Comparison of ENCODE assay signal across 13 cellular contexts in the genomic region with DNA sequence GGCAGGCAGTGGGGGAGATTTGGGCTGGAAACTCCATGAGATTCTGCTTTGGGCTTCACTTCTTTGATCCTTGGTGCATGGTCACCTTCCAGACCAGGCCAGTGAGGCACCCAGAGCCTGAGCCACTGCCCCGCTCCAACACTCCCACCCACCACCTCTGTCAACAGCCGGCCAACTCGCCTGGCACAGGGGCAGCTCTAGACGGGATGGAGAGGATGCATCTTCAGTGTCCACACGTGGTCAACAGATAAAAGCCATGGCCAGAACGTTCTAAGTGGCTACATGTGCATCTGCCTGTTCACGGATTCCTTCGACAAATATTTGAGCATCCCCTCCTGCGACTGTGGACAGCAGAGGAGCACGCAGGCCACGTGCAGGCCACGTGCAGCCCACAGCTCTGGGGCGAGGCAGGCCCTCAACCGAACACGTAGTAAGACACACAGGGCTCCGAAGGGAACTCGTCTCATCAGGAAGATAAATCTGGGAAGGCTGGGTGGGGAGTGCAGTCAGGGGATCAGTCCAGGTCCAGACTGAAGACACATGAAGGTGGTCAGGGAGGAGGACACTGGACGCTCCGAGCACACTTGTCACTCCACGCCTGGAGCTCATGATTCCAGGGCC. TPM values are rescaled to one million over a fixed set of nuclear protein-coding genes. Genes with fewer than 3 reads are reported as not detected.
DNase-seq lines count a peak whose midpoint lies in the region; ATAC-seq, FAIRE-seq and TF ChIP-seq lines count a peak whose summit lies in the region.
"Had no signal": no experiment of that assay in that cellular context is flagged by ENCODE, and none has a peak within 500 bp of the region (broad histone marks: within the 10 kb centered on the region; RNA-seq: fewer than 3 reads in every experiment).

No MANE protein-coding gene starts in this region.

- peak; percentile 76 for FAIRE-seq in GM12891 (lab: Jason Lieb, UNC)
- FAIRE-seq: G401.6, GM19239, TTC549 had no signal

- peaks cover 0 to 24% (median 11%) of the 10 kb centered on the region in 4 donors for H3K4me1 Mint-ChIP-seq in CD4-positive, CD25-positive, alpha-beta regulatory T cell
- no peaks in the 10 kb centered on the region for H3K4me1 Mint-ChIP-seq in activated T-helper 17 cell treated with anti-CD3 and anti-CD28 coated beads, Interleukin-2, amount 50 U/mL, for 72 hours
- H3K4me1 Mint-ChIP-seq in naive thymus-derived CD8-positive, alpha-beta T cell = peaks cover 2 to 25% (median 18%) of the 10 kb centered on the region in 4 donors

- no peaks in the 10 kb centered on the region for H3K36me3 ChIP-seq in CD4-positive, CD25-positive, alpha-beta regulatory T cell (ENCODE audit: control insufficient read depth, insufficient read depth, low read length)
- H3K36me3 ChIP-seq in testis (ENCODE audit: low read depth, missing control alignments) = no peaks in the 10 kb centered on the region

- no peaks in the 10 kb centered on the region for H3K27me3 ChIP-seq in CD4-positive, CD25-positive, alpha-beta regulatory T cell (ENCODE audit: control insufficient read depth, insufficient read depth, low read length)
- no peaks in the 10 kb centered on the region for H3K27me3 ChIP-seq in testis

- H3K27me3 Mint-ChIP-seq in CD4-positive, CD25-positive, alpha-beta regulatory T cell = no peaks in the 10 kb centered on the region
- H3K27me3 Mint-ChIP-seq in activated T-helper 17 cell treated with anti-CD3 and anti-CD28 coated beads, Interleukin-2, amount 50 U/mL, for 72 hours = no peaks in the 10 kb centered on the region
- no peaks in the 10 kb centered on the region for H3K27me3 Mint-ChIP-seq in naive thymus-derived CD8-positive, alpha-beta T cell
- H3K27me3 Mint-ChIP-seq: activated naive CD8-positive, alpha-beta T cell had no signal

- ATAC-seq in CD4-positive, CD25-positive, alpha-beta regulatory T cell (ENCODE audit: low read depth in 2 of 2) = no peak
- ATAC-seq in activated T-helper 17 cell treated with anti-CD3 and anti-CD28 coated beads, Interleukin-2, amount 50 U/mL, for 72 hours (replicated peaks) = no peak
- no peak for ATAC-seq in naive thymus-derived CD8-positive, alpha-beta T cell

- no peaks in the 10 kb centered on the region for H3K9me3 ChIP-seq in CD4-positive, CD25-positive, alpha-beta regulatory T cell (ENCODE audit: control insufficient read depth in 2 of 2, low read length in 2 of 2)
- no peaks in the 10 kb centered on the region for H3K9me3 ChIP-seq in testis

- H3K27ac Mint-ChIP-seq in CD4-positive, CD25-positive, alpha-beta regulatory T cell = peak overlapping the region in 1 of 3 donors; percentile 51
- H3K27ac Mint-ChIP-seq in activated T-helper 17 cell treated with anti-CD3 and anti-CD28 coated beads, Interleukin-2, amount 50 U/mL, for 72 hours = no peak overlapping the region
- H3K27ac Mint-ChIP-seq in naive thymus-derived CD8-positive, alpha-beta T cell = peak overlapping the region in 9 of 10 donors; percentile 59 to 98 (median 81)
- H3K27ac Mint-ChIP-seq: activated naive CD8-positive, alpha-beta T cell had no signal

- intact Hi-C loops in testis (cut with DNase I; ENCODE audit: low total_unique reads) = no loop called here

- H3K9me3 Mint-ChIP-seq in CD4-positive, CD25-positive, alpha-beta regulatory T cell = no peaks in the 10 kb centered on the region
- no peaks in the 10 kb centered on the region for H3K9me3 Mint-ChIP-seq in activated T-helper 17 cell treated with anti-CD3 and anti-CD28 coated beads, Interleukin-2, amount 50 U/mL, for 72 hours
- no peaks in the 10 kb centered on the region for H3K9me3 Mint-ChIP-seq in naive thymus-derived CD8-positive, alpha-beta T cell

- H3K27ac ChIP-seq in CD4-positive, CD25-positive, alpha-beta regulatory T cell (ENCODE audit: insufficient read depth, low read length, poor library complexity, severe bottlenecking) = no peak overlapping the region
- no peak overlapping the region for H3K27ac ChIP-seq in testis

- peaks cover 3% of the 10 kb centered on the region for H3K36me3 Mint-ChIP-seq in CD4-positive, CD25-positive, alpha-beta regulatory T cell
- H3K36me3 Mint-ChIP-seq in activated T-helper 17 cell treated with anti-CD3 and anti-CD28 coated beads, Interleukin-2, amount 50 U/mL, for 72 hours (ENCODE audit: low read depth) = peaks cover 5% of the 10 kb centered on the region
- H3K36me3 Mint-ChIP-seq in naive thymus-derived CD8-positive, alpha-beta T cell = peaks cover 0 to 4% (median 2%) of the 10 kb centered on the region in 3 donors
- H3K36me3 Mint-ChIP-seq: activated naive CD8-positive, alpha-beta T cell had no signal

- peaks cover 44% of the 10 kb centered on the region for H3K4me1 ChIP-seq in CD4-positive, CD25-positive, alpha-beta regulatory T cell (ENCODE audit: control insufficient read depth, insufficient read depth, low read length, poor library complexity, severe bottlenecking)
- peaks cover 27% of the 10 kb centered on the region for H3K4me1 ChIP-seq in testis

- no peak for DNase-seq in CD4-positive, CD25-positive, alpha-beta regulatory T cell
- DNase-seq in GM12891 (ENCODE audit: insufficient read length, low spot score) (no peak), HCEC 1CT (no peak), cerebellar nuclear complex (lab: John Stamatoyannopoulos, UW) (no peak), testis (no peak)
- peak in 1 of 10 donors; percentile 59 for DNase-seq in naive thymus-derived CD8-positive, alpha-beta T cell
- DNase-seq: caudate nucleus, NCI-H1048 had no signal

- 91 to 95% methylated on average over 18 to 20 of the region's 20 CpGs for WGBS in testis, 2 donors

- H3K4me3 Mint-ChIP-seq in CD4-positive, CD25-positive, alpha-beta regulatory T cell = peak overlapping the region; percentile 69 to 95 (median 90)
- H3K4me3 Mint-ChIP-seq in activated T-helper 17 cell treated with anti-CD3 and anti-CD28 coated beads, Interleukin-2, amount 50 U/mL, for 72 hours = peak overlapping the region; percentile 85
- peak overlapping the region in 7 of 10 donors; percentile 23 to 81 (median 53) for H3K4me3 Mint-ChIP-seq in naive thymus-derived CD8-positive, alpha-beta T cell

- H3K4me3 ChIP-seq in CD4-positive, CD25-positive, alpha-beta regulatory T cell (ENCODE audit: low read depth, low read length) = no peak overlapping the region
- no peak overlapping the region for H3K4me3 ChIP-seq in testis

- POLR2A ChIA-PET in naive thymus-derived CD8-positive, alpha-beta T cell (lab: Charles Lee) = interaction anchor here (0.7 to 1.2 kb wide), 3 partner anchors 18 to 132 kb away, joined by 3 to 5 read pairs (median 4); no protein-coding TSS in a partner anchor

- TF ChIP-seq POLR2A in GM12891 (IDR thresholded peaks at IDR 0.05; ENCODE audit: low read depth, low read length) (no peak), testis (IDR thresholded peaks at IDR 0.05) (no peak)

- TF ChIP-seq CTCF in testis (IDR thresholded peaks at IDR 0.05) = no peak

TF ChIP-seq in GM12891, 5 proteins besides CTCF, POLR2A, EP300 and RAD21 (continues in another document):
- no peak for TF ChIP-seq POU2F2 (IDR thresholded peaks at IDR 0.05; ENCODE audit: low read depth, low read length)

RNA-seq across cellular contexts. Expression of gene LRRC56, which starts 1.2 kb away (rescaled TPM):
- total RNA-seq in CD4-positive, CD25-positive, alpha-beta regulatory T cell = 5.8 TPM
- 1 to 10 TPM in 2 of 4 donors, under 1 TPM in 2; 0.89 to 3.1 (median 1.8) TPM for polyA plus RNA-seq in CD4-positive, CD25-positive, alpha-beta regulatory T cell
- polyA plus RNA-seq in GM12891 (2012; ENCODE audit: low read depth, missing spikeins) = 0.49 TPM
- 1 to 10 TPM; 1.1 to 4.4 TPM for total RNA-seq in activated T-helper 17 cell treated with anti-CD3 and anti-CD28 coated beads, Interleukin-2, amount 50 U/mL, for 72 hours
- 1 to 10 TPM; 4.4 to 5.2 TPM for total RNA-seq in naive thymus-derived CD8-positive, alpha-beta T cell
- 1 to 10 TPM in 1 of 3 donors, under 1 TPM in 2; 0.32 to 1.1 (median 0.44) TPM for polyA plus RNA-seq in naive thymus-derived CD8-positive, alpha-beta T cell
- 10 to 100 TPM; 11.6 to 22.2 TPM for total RNA-seq in testis
- polyA plus RNA-seq in testis (ENCODE audit: insufficient read depth, low read depth, low replicate concordance) = 23.5 TPM

RNA-seq across cellular contexts. Expression of gene HRAS, which starts 3.2 kb away (rescaled TPM):
- total RNA-seq in CD4-positive, CD25-positive, alpha-beta regulatory T cell = 35.0 TPM
- polyA plus RNA-seq in CD4-positive, CD25-positive, alpha-beta regulatory T cell = 10 to 100 TPM; 15.9 to 35.2 (median 21.1) TPM
- 19.9 TPM for polyA plus RNA-seq in GM12891 (2012; ENCODE audit: low read depth, missing spikeins)
- total RNA-seq in activated T-helper 17 cell treated with anti-CD3 and anti-CD28 coated beads, Interleukin-2, amount 50 U/mL, for 72 hours = 10 to 100 TPM; 29.5 to 73.2 TPM
- 10 to 100 TPM; 36.2 to 40.7 TPM for total RNA-seq in naive thymus-derived CD8-positive, alpha-beta T cell
- polyA plus RNA-seq in naive thymus-derived CD8-positive, alpha-beta T cell = 10 to 100 TPM in 2 of 3 donors, 1 to 10 TPM in 1; 8.6 to 26.7 (median 15.3) TPM
- 10 to 100 TPM; 35.1 to 49.7 TPM for total RNA-seq in testis
- 31.4 TPM for polyA plus RNA-seq in testis (ENCODE audit: insufficient read depth, low read depth, low replicate concordance)

RNA-seq across cellular contexts. Expression of gene LMNTD2, which starts 22.0 kb away (rescaled TPM):
- total RNA-seq in CD4-positive, CD25-positive, alpha-beta regulatory T cell = 5.1 TPM
- polyA plus RNA-seq in CD4-positive, CD25-positive, alpha-beta regulatory T cell = 1 to 10 TPM in 2 of 4 donors, under 1 TPM in 2; 0.79 to 1.4 (median 1.0) TPM
- polyA plus RNA-seq in GM12891 (2012; ENCODE audit: low read depth, missing spikeins) = 3.6 TPM
- total RNA-seq in activated T-helper 17 cell treated with anti-CD3 and anti-CD28 coated beads, Interleukin-2, amount 50 U/mL, for 72 hours = 1 to 10 TPM; 2.7 to 6.6 TPM
- total RNA-seq in naive thymus-derived CD8-positive, alpha-beta T cell = 1 to 10 TPM; 6.5 to 7.2 TPM
- 1 to 10 TPM in 1 of 3 donors, under 1 TPM in 2; 0.96 to 1.9 (median 0.99) TPM for polyA plus RNA-seq in naive thymus-derived CD8-positive, alpha-beta T cell
- 10 to 100 TPM; 29.2 to 59.9 TPM for total RNA-seq in testis
- polyA plus RNA-seq in testis (ENCODE audit: insufficient read depth, low read depth, low replicate concordance) = 26.1 TPM

RNA-seq across cellular contexts. Expression of gene RASSF7, which starts 22.2 kb away (rescaled TPM):
- total RNA-seq in CD4-positive, CD25-positive, alpha-beta regulatory T cell = 27.2 TPM
- polyA plus RNA-seq in CD4-positive, CD25-positive, alpha-beta regulatory T cell = 10 to 100 TPM; 23.9 to 34.2 (median 31.8) TPM
- polyA plus RNA-seq in GM12891 (2012; ENCODE audit: low read depth, missing spikeins) = 12.0 TPM
- total RNA-seq in activated T-helper 17 cell treated with anti-CD3 and anti-CD28 coated beads, Interleukin-2, amount 50 U/mL, for 72 hours = 10 to 100 TPM; 22.7 to 37.7 TPM
- total RNA-seq in naive thymus-derived CD8-positive, alpha-beta T cell = 10 to 100 TPM; 33.7 to 37.6 TPM
- 10 to 100 TPM; 22.5 to 32.3 (median 24.2) TPM for polyA plus RNA-seq in naive thymus-derived CD8-positive, alpha-beta T cell
- total RNA-seq in testis = 10 to 100 TPM; 22.0 to 35.7 TPM
- polyA plus RNA-seq in testis (ENCODE audit: insufficient read depth, low read depth, low replicate concordance) = 13.2 TPM

RNA-seq across cellular contexts. Expression of gene RNH1, which starts 31.5 kb away (rescaled TPM):
- 112 TPM for total RNA-seq in CD4-positive, CD25-positive, alpha-beta regulatory T cell
- 100 to 1,000 TPM; 126 to 155 (median 133) TPM for polyA plus RNA-seq in CD4-positive, CD25-positive, alpha-beta regulatory T cell
- polyA plus RNA-seq in GM12891 (2012; ENCODE audit: low read depth, missing spikeins) = 81.8 TPM
- 100 to 1,000 TPM in 1 of 2 donors, 10 to 100 TPM in 1; 88.4 to 126 TPM for total RNA-seq in activated T-helper 17 cell treated with anti-CD3 and anti-CD28 coated beads, Interleukin-2, amount 50 U/mL, for 72 hours
- total RNA-seq in naive thymus-derived CD8-positive, alpha-beta T cell = 100 to 1,000 TPM; 102 to 107 TPM
- polyA plus RNA-seq in naive thymus-derived CD8-positive, alpha-beta T cell = 100 to 1,000 TPM; 152 to 198 (median 170) TPM
- total RNA-seq in testis = 100 to 1,000 TPM; 210 to 264 TPM
- polyA plus RNA-seq in testis (ENCODE audit: insufficient read depth, low read depth, low replicate concordance) = 211 TPM
